Comparison of ENCODE assay signal across 19 cellular contexts in the genomic region with DNA sequence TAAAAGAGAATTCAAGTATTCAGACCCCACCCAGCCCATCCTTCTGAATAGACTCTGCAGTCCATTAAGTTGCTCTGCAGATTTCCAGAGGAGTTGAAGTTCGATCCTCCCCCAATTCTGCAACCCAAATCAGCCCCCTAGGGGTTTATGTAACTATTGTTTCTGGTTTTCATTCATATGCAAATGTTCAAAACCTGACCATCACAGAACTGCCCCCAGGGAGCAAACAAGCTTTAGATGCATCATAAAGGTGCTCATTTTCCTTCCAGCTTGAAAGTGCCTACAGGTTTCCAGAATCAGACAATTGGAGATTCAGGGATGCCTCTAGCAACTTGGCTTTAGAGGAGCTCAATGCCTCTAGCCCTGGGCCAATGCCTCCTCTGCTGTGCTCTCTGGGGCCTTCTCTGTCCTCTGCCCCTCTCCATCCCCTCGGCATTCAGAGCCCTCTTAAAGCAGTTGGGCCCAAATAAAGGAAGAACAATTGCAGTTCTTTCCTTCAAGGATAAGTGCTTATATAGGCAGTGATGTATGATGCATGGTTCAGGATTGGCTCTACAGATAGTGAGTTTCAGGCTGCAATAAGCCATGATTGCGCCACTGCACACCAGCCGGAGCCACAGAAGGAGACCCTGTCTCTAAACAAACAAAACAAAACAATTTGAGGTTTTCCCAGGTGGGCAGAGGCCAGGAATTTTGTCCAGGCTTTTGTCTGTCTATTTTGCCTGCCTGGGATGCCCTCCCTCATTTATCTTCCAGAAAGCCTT. TPM values are rescaled to one million over a fixed set of nuclear protein-coding genes. Genes with fewer than 3 reads are reported as not detected.
DNase-seq lines count a peak whose midpoint lies in the region; ATAC-seq, FAIRE-seq and TF ChIP-seq lines count a peak whose summit lies in the region.
"Had no signal": no experiment of that assay in that cellular context is flagged by ENCODE, and none has a peak within 500 bp of the region (broad histone marks: within the 10 kb centered on the region; RNA-seq: fewer than 3 reads in every experiment).

No MANE protein-coding gene starts in this region.

- H3K4me3 ChIP-seq in fibroblast of villous mesenchyme (ENCODE audit: low read depth, low read length) = no peak overlapping the region
- H3K4me3 ChIP-seq: left ventricle myocardium inferior, ovary had no signal

- no peak for TF ChIP-seq CTCF in fibroblast of villous mesenchyme (IDR thresholded peaks at IDR 0.05; ENCODE audit: insufficient read depth, low read depth, low read length)

- TF ChIP-seq POLR2A in GM12891 (IDR thresholded peaks at IDR 0.05; ENCODE audit: low read depth, low read length) = no peak

- FAIRE-seq in GM12891 (lab: Jason Lieb, UNC) = no peak

- DNase-seq in GM12891 (ENCODE audit: insufficient read length, low spot score) (no peak), fibroblast of villous mesenchyme (ENCODE audit: low read depth) (peak; percentile 11), cerebellum (ENCODE audit: low spot score) (no peak), DMS153 (lab: John Stamatoyannopoulos, UW) (no peak)
- DNase-seq: activated CD4-positive, alpha-beta memory T cell treated with anti-CD3 and anti-CD28 coated beads, Interleukin-2, amount 10 ng/mL, durations not matched to agents 7 days and 5 days; activated naive CD8-positive, alpha-beta T cell treated with anti-CD3 and anti-CD28 coated beads, Interleukin-2, amount 10 ng/mL, durations not matched to agents 7 days and 5 days; activated T-cell treated with anti-CD3 and anti-CD28 coated beads, Interleukin-2, amount 50 U/mL, for 72 hours; EL; left ventricle myocardium inferior; NCI-H1092; ovary; RPMI8226 had no signal

- ATAC-seq in GM21619 (IDR thresholded peaks at IDR 0.05; ENCODE audit: unreplicated experiment) = peak; percentile 64
- ATAC-seq in HG03442 (IDR thresholded peaks at IDR 0.05; ENCODE audit: unreplicated experiment) = peak; percentile 70
- ATAC-seq in GM21447 (IDR thresholded peaks at IDR 0.05; ENCODE audit: unreplicated experiment) = no peak
- no peak for ATAC-seq in GM19023 (IDR thresholded peaks at IDR 0.05; ENCODE audit: unreplicated experiment)
- ATAC-seq: activated T-cell treated with anti-CD3 and anti-CD28 coated beads, Interleukin-2, amount 50 U/mL, for 72 hours had no signal

TF ChIP-seq in GM12891, 5 proteins besides CTCF, POLR2A, EP300 and RAD21:
- TF ChIP-seq POLR2AphosphoS5 (IDR thresholded peaks at IDR 0.05; ENCODE audit: low read depth, low read length) (no peak), POU2F2 (IDR thresholded peaks at IDR 0.05; ENCODE audit: low read depth, low read length) (peak; percentile 57; the same call in 1 of the 2 replicates)

RNA-seq across cellular contexts. Expression of gene SPINK2, which starts 23.5 kb away (rescaled TPM):
- 1.1 TPM for polyA plus RNA-seq in GM12891 (2012; ENCODE audit: low read depth, missing spikeins)
- not detected in 2 replicates for total RNA-seq in fibroblast of villous mesenchyme
- total RNA-seq in cerebellum = not detected
- total RNA-seq: activated T-cell treated with anti-CD3 and anti-CD28 coated beads, Interleukin-2, amount 50 U/mL, for 72 hours; myocyte; subcutaneous adipose tissue had no signal
- polyA plus RNA-seq: AG04450 had no signal

Comparison
In these comparisons a context has a peak if more than half of its experiments do, and no peak if none do; other contexts are left out.
1. ATAC-seq: peak in GM21619 (single experiment) and HG03442 (single experiment); none in GM21447 (single experiment) and GM19023 (single experiment).